Comparison of ENCODE assay signal across 19 cellular contexts in the genomic region with DNA sequence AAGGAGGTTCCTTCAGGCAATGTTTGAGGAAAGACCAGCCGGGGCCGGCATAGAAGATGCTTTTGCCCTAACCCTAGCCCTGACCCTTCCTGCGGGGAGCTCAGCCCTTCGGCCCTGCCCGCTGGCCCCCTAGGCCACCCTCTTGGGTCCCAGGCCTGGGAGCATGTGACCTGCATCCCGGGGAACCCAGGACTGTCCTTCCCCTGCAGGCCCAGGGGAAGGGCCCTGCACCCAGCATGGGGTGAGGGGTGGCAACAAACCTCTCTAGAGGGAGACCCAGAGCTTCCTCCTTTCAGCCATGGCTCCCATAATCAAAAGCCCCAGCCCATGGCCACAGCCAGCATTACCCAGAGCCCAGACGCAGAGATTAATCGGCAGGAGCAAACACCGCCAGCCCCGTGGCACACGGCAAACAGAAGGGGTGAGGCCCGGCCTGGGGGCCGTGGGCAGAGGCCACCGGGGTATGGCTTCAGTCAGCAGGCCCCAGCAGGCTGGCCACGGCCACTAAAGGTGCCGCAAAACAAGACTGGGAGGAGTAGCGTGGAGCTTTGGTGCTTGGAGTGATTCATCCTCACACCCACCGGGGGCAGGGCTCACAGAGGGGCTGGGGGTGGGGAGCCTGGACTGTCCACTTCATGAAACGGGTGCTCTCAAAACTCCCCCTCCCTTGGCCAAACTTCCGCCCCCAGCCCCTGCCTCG.
"Had no signal": no experiment of that assay in that cellular context is flagged by ENCODE, and none has a peak within 500 bp of the region (broad histone marks: within the 10 kb centered on the region; RNA-seq: fewer than 3 reads in every experiment).

No MANE protein-coding gene starts in this region.

- H3K4me1 ChIP-seq: tibial artery had no signal

- H3K36me3 ChIP-seq: tibial artery, vagina had no signal

- H3K4me1 Mint-ChIP-seq: activated naive CD8-positive, alpha-beta T cell treated with anti-CD3 and anti-CD28 coated beads, Interleukin-2, amount 10 ng/mL, durations not matched to agents 7 days and 5 days; stimulated activated naive B cell treated with anti-CD40 and anti-IgM and Interleukin-4, amounts not matched to agents 10 μg/mL and 1 μg/mL and 100 μg/mL, for 72 hours; T-helper 17 cell had no signal

- DNase-seq: activated CD4-positive, alpha-beta T cell treated with anti-CD3 and anti-CD28 coated beads for 48 hours; activated CD8-positive, alpha-beta T cell treated with anti-CD3 and anti-CD28 coated beads, Interleukin-2, amount 10 ng/mL, durations not matched to agents 7 days and 5 days; activated gamma-delta T cell treated with Interleukin-2 at 50 U/mL for 16 hours; activated naive CD8-positive, alpha-beta T cell treated with anti-CD3 and anti-CD28 coated beads, Interleukin-2, amount 10 ng/mL, durations not matched to agents 7 days and 5 days; anterior cingulate cortex; cerebellar nuclear complex; dermis blood vessel endothelial cell; effector memory CD8-positive, alpha-beta T cell; foreskin melanocyte; head of caudate nucleus; immature natural killer cell; stimulated activated CD4-positive, alpha-beta T cell treated with anti-CD3 and anti-CD28 coated beads, Interleukin-4, amount 100 ng/mL, for 1 hour; stimulated activated naive B cell treated with anti-CD40 and anti-IgM and Interleukin-4, amounts not matched to agents 10 μg/mL and 1 μg/mL and 100 μg/mL, for 72 hours; T-helper 17 cell had no signal

- H3K27ac ChIP-seq: epithelial cell of prostate, tibial artery, vagina had no signal

- H3K4me3 ChIP-seq: mucosa of descending colon, tibial artery, vagina had no signal

- ATAC-seq: activated CD8-positive, alpha-beta T cell treated with anti-CD3 and anti-CD28 coated beads, Interleukin-2, amount 10 ng/mL, durations not matched to agents 7 days and 5 days; effector memory CD8-positive, alpha-beta T cell; mucosa of descending colon; naive thymus-derived CD8-positive, alpha-beta T cell; stimulated activated naive B cell treated with anti-CD40 and anti-IgM and Interleukin-4, amounts not matched to agents 10 μg/mL and 1 μg/mL and 100 μg/mL, for 72 hours; T-helper 17 cell had no signal

- H3K9me3 Mint-ChIP-seq: activated naive CD8-positive, alpha-beta T cell treated with anti-CD3 and anti-CD28 coated beads, Interleukin-2, amount 10 ng/mL, durations not matched to agents 7 days and 5 days; effector memory CD8-positive, alpha-beta T cell; immature natural killer cell; naive thymus-derived CD8-positive, alpha-beta T cell; stimulated activated naive B cell treated with anti-CD40 and anti-IgM and Interleukin-4, amounts not matched to agents 10 μg/mL and 1 μg/mL and 100 μg/mL, for 72 hours had no signal

- H3K27me3 Mint-ChIP-seq: activated naive CD8-positive, alpha-beta T cell treated with anti-CD3 and anti-CD28 coated beads, Interleukin-2, amount 10 ng/mL, durations not matched to agents 7 days and 5 days had no signal

- H3K9me3 ChIP-seq: mucosa of descending colon, tibial artery, vagina had no signal

- H3K27me3 ChIP-seq: vagina had no signal

- H3K4me3 Mint-ChIP-seq: activated CD8-positive, alpha-beta T cell treated with anti-CD3 and anti-CD28 coated beads, Interleukin-2, amount 10 ng/mL, durations not matched to agents 7 days and 5 days; activated naive CD8-positive, alpha-beta T cell treated with anti-CD3 and anti-CD28 coated beads, Interleukin-2, amount 10 ng/mL, durations not matched to agents 7 days and 5 days; effector memory CD8-positive, alpha-beta T cell; immature natural killer cell; naive thymus-derived CD8-positive, alpha-beta T cell; stimulated activated naive B cell treated with anti-CD40 and anti-IgM and Interleukin-4, amounts not matched to agents 10 μg/mL and 1 μg/mL and 100 μg/mL, for 72 hours; T-helper 17 cell had no signal

- H3K27ac Mint-ChIP-seq: activated CD8-positive, alpha-beta T cell treated with anti-CD3 and anti-CD28 coated beads, Interleukin-2, amount 10 ng/mL, durations not matched to agents 7 days and 5 days; activated naive CD8-positive, alpha-beta T cell treated with anti-CD3 and anti-CD28 coated beads, Interleukin-2, amount 10 ng/mL, durations not matched to agents 7 days and 5 days; effector memory CD8-positive, alpha-beta T cell; naive thymus-derived CD8-positive, alpha-beta T cell; stimulated activated naive B cell treated with anti-CD40 and anti-IgM and Interleukin-4, amounts not matched to agents 10 μg/mL and 1 μg/mL and 100 μg/mL, for 72 hours; T-helper 17 cell had no signal

- H3K36me3 Mint-ChIP-seq: activated naive CD8-positive, alpha-beta T cell treated with anti-CD3 and anti-CD28 coated beads, Interleukin-2, amount 10 ng/mL, durations not matched to agents 7 days and 5 days; immature natural killer cell; naive thymus-derived CD8-positive, alpha-beta T cell; stimulated activated naive B cell treated with anti-CD40 and anti-IgM and Interleukin-4, amounts not matched to agents 10 μg/mL and 1 μg/mL and 100 μg/mL, for 72 hours had no signal
